1 cellular context compared by ENCODE assay signal in the genomic region with DNA sequence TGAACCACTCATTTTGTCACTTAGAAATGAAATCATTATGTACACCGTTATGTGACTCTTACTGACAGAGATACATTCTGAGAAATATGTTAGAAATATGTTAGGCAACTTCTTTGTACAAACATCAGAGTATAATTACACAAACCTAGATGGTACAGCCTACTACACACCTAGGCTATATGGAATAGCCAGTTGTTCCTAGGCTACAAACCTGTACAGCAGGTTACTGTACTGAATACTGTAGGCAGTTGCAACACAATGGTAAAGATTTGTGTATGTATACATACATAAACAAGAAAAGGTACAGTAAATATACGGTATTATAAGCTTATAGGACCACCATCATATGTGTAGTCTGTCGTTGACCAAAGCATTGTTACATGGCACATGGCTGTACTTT.
TF ChIP-seq lines count a peak whose summit lies in the region.

No MANE protein-coding gene starts in this region.

TF ChIP-seq in GM12878, 131 proteins besides CTCF, POLR2A, EP300 and RAD21 (continued from another document):
- no peak for TF ChIP-seq CBX3 (IDR thresholded peaks at IDR 0.05; ENCODE audit: borderline replicate concordance, low read depth)
- TF ChIP-seq SUZ12 (IDR thresholded peaks at IDR 0.05; ENCODE audit: unreplicated experiment): no peak
- TF ChIP-seq ZNF217 (IDR thresholded peaks at IDR 0.05): no peak
- no peak for TF ChIP-seq NBN (IDR thresholded peaks at IDR 0.05)
- TF ChIP-seq RB1 (IDR thresholded peaks at IDR 0.05; ENCODE audit: borderline replicate concordance): no peak
- no peak for TF ChIP-seq FOXK2 (IDR thresholded peaks at IDR 0.05)
- TF ChIP-seq CEBPB (IDR thresholded peaks at IDR 0.05; ENCODE audit: borderline replicate concordance in 1 of 2, low read depth in 2 of 2, low read length in 2 of 2): no peak
- TF ChIP-seq BMI1 (IDR thresholded peaks at IDR 0.05; ENCODE audit: borderline replicate concordance): no peak
TF ChIP-seq in GM12878: peak in this region for 0.
